ENCODE assay signal across 11 cellular contexts in genomic region chr7:123558506-123558874, GRCh38. TPM values are rescaled to one million over a fixed set of nuclear protein-coding genes. Genes with fewer than 3 reads are reported as not detected.
DNase-seq lines count a peak whose midpoint lies in the region; ATAC-seq and TF ChIP-seq lines count a peak whose summit lies in the region.
"Had no signal": no experiment of that assay in that cellular context is flagged by ENCODE, and none has a peak within 500 bp of the region (broad histone marks: within the 10 kb centered on the region; RNA-seq: fewer than 3 reads in every experiment).

No MANE protein-coding gene starts in this region.

- H3K27me3 ChIP-seq in right cardiac atrium (ENCODE audit: control insufficient read depth, insufficient read depth): no peaks in the 10 kb centered on the region
- H3K27me3 ChIP-seq in colonic mucosa: no peaks in the 10 kb centered on the region
- H3K27me3 ChIP-seq in neuron (ENCODE audit: insufficient read depth, low read length): peaks cover 7% of the 10 kb centered on the region

- peak overlapping the region; percentile 89 for H3K4me3 ChIP-seq in right cardiac atrium (ENCODE audit: low read length)
- no peak overlapping the region for H3K4me3 ChIP-seq in colonic mucosa
- peak overlapping the region; percentile 81 for H3K4me3 ChIP-seq in neuron (ENCODE audit: low read length)

- intact Hi-C loops in right cardiac atrium (cut with DNase I) (no loop called here), cardiac septum (cut with DNase I) (no loop called here), colonic mucosa (cut with DNase I) (no loop called here)

- peaks cover 4% of the 10 kb centered on the region for H3K4me1 ChIP-seq in right cardiac atrium (ENCODE audit: control insufficient read depth, insufficient read depth, low read length)
- peaks cover 5% of the 10 kb centered on the region for H3K4me1 ChIP-seq in colonic mucosa
- peaks cover 17% of the 10 kb centered on the region for H3K4me1 ChIP-seq in neuron (ENCODE audit: insufficient read depth, low read length)

- H3K27ac ChIP-seq in right cardiac atrium (ENCODE audit: low read length): no peak overlapping the region
- peak overlapping the region; percentile 66 for H3K27ac ChIP-seq in colonic mucosa

- 79% methylated on average over 1 of the region's 1 CpG for WGBS in right cardiac atrium

- TF ChIP-seq CTCF in colonic mucosa (IDR thresholded peaks at IDR 0.05) (no peak), GM10266 (IDR thresholded peaks at IDR 0.05; ENCODE audit: control insufficient read depth, insufficient read depth, low read depth, missing control alignments) (no peak)

- H3K9me3 ChIP-seq in right cardiac atrium (ENCODE audit: control insufficient read depth, low read length): no peaks in the 10 kb centered on the region
- H3K9me3 ChIP-seq in colonic mucosa: no peaks in the 10 kb centered on the region
- H3K9me3 ChIP-seq in neuron (ENCODE audit: low read length): no peaks in the 10 kb centered on the region

- ATAC-seq in right cardiac atrium: no peak

- peak overlapping the region; percentile 83 for H2AFZ ChIP-seq in neuron (ENCODE audit: low read depth, low read length)

- H3K36me3 ChIP-seq in colonic mucosa (no peaks in the 10 kb centered on the region), neuron (ENCODE audit: insufficient read depth, low read length) (peaks cover 19% of the 10 kb centered on the region)

- no peak overlapping the region for H3K9ac ChIP-seq in colonic mucosa (ENCODE audit: low read depth in 2 of 2, low read length in 2 of 2)

- DNase-seq in right cardiac atrium: no peak
- no peak for DNase-seq in cardiac septum (ENCODE audit: low spot score)
- no peak for DNase-seq in colonic mucosa
- no peak for DNase-seq in NCI-H510A (lab: John Stamatoyannopoulos, UW)
- DNase-seq in NCI-H2029 treated with DMSO at 0.1 percent for 48 hours (lab: John Stamatoyannopoulos, UW): no peak
- DNase-seq in GM10266 (ENCODE audit: extremely low spot score): no peak
- DNase-seq in NCI-H2029 (lab: John Stamatoyannopoulos, UW): no peak
- DNase-seq: activated naive CD4-positive, alpha-beta T cell treated with Interleukin-2 at 50 U/mL for 16 hours had no signal

RNA-seq across cellular contexts. Expression of gene NDUFA5, which starts 0.9 kb away (rescaled TPM):
- total RNA-seq in right cardiac atrium: 100 to 1,000 TPM; 270 to 342 (median 313) TPM
- polyA plus RNA-seq in right cardiac atrium: 375 TPM
- 210 TPM for total RNA-seq in cardiac septum
- 100 to 1,000 TPM in 1 of 2 donors, 10 to 100 TPM in 1; 86.0 to 129 TPM for total RNA-seq in colonic mucosa

RNA-seq across cellular contexts. Expression of gene IQUB, which starts 24.1 kb away (rescaled TPM):
- under 1 TPM; 0.41 to 0.79 (median 0.62) TPM for total RNA-seq in right cardiac atrium
- 0.07 TPM for polyA plus RNA-seq in right cardiac atrium
- total RNA-seq in cardiac septum: 0.78 TPM
- under 1 TPM in 1 of 2 donors, not detected in 1; 0.16 TPM for total RNA-seq in colonic mucosa

RNA-seq across cellular contexts. Expression of gene ASB15, which starts 43.1 kb away (rescaled TPM):
- total RNA-seq in right cardiac atrium (10 to 100 TPM; 15.6 to 56.7 (median 39.5) TPM), cardiac septum (20.0 TPM), colonic mucosa (not detected)
- 23.7 TPM for polyA plus RNA-seq in right cardiac atrium
- total RNA-seq: NCI-H460, neural crest cell had no signal

Comparison
In these comparisons a context has a peak if more than half of its experiments do, and no peak if none do; other contexts are left out.
1. RNA of gene ASB15, which starts 43.1 kb away (total RNA-seq): 15.6 to 56.7 TPM in right cardiac atrium and 20.0 TPM in cardiac septum (single experiment); not detected in colonic mucosa; every median in the first group is over 10 times any median in the second.